ENCODE assay signal across 8 cellular contexts in the genomic region with DNA sequence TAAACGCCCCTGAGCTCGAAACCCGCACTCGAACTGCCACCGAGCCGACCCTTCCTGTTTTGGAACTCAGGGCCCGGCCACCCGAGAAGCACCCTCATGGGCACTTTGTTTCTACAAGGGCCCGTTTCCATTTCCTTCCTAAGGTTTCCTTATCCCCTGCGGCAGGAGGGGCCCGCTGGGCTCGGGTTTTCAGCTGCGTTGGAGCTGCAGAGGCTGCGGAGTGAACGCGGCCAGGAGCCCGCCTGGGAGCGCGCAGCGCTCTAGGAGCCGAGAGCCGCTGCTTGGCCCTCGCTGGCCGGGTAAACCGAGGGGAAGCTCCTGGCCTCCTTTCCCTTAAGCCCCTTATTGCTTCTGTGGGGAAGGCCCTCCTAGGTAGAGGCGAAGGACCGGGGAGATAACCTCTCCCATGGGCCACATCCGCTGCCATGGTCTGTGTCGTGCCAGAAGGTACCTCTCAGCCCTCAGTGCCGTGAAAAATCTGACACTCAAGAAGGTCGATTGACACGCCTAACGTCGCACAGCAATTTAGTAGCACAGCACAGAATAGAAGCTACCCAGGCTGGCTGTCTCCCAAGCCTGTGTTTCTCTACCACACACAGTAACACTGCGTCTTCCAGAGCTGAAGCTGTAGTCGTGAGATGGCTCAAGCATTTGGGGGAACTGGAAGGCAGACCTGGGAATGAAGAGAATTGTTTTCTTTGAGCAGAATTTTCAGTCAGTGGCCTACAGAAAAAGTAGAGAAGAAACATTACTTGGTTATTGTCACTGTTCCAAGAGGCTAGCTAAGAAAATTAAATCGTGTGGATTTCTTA. TPM values are rescaled to one million over a fixed set of nuclear protein-coding genes. Genes with fewer than 3 reads are reported as not detected.
DNase-seq lines count a peak whose midpoint lies in the region; ATAC-seq, FAIRE-seq and TF ChIP-seq lines count a peak whose summit lies in the region.

No MANE protein-coding gene starts in this region.

- intact Hi-C loops in endothelial cell of umbilical vein (cut with micrococcal nuclease) (loop anchor here (1.0 to 5.0 kb wide), 7 partner anchors 13 to 429 kb away; partner anchors contain the start of genes CALM1, EFCAB11, NRDE2 and TDP1), mucosa of descending colon (cut with DNase I, micrococcal nuclease) (loop anchor here (1.0 to 5.0 kb wide), 2 partner anchors 12 to 373 kb away; no protein-coding TSS in a partner anchor)

- H3K4me3 ChIP-seq in endothelial cell of umbilical vein (replicated peaks in 1 of 3; ENCODE audit: insufficient read depth in 1 of 3, low read depth in 1 of 3, low read length in 3 of 3) (peak overlapping the region; percentile 16 to 49 (median 36)), mucosa of descending colon (peak overlapping the region; percentile 53)

- ATAC-seq in HG02678 (IDR thresholded peaks at IDR 0.05; ENCODE audit: unreplicated experiment) (peak; percentile 21), mucosa of descending colon (peak; percentile 39), HG02970 (IDR thresholded peaks at IDR 0.05; ENCODE audit: low FRiP score, unreplicated experiment) (no peak)
- peak; percentile 42 for ATAC-seq in stimulated activated memory B cell treated with anti-CD40 and anti-IgM and Interleukin-4, amounts not matched to agents 10 μg/mL and 1 μg/mL and 100 μg/mL, for 72 hours

- H4K20me1 ChIP-seq in endothelial cell of umbilical vein (replicated peaks; ENCODE audit: control insufficient read depth, extremely low read depth, insufficient read depth, low read length) = no peaks in the 10 kb centered on the region

- H3K9me3 Mint-ChIP-seq in activated CD4-positive, alpha-beta memory T cell treated with anti-CD3 and anti-CD28 coated beads, Interleukin-2, amount 10 ng/mL, durations not matched to agents 7 days and 5 days = no peaks in the 10 kb centered on the region
- H3K9me3 Mint-ChIP-seq in stimulated activated memory B cell treated with anti-CD40 and anti-IgM and Interleukin-4, amounts not matched to agents 10 μg/mL and 1 μg/mL and 100 μg/mL, for 72 hours = no peaks in the 10 kb centered on the region

- H3K27me3 Mint-ChIP-seq in activated CD4-positive, alpha-beta memory T cell treated with anti-CD3 and anti-CD28 coated beads, Interleukin-2, amount 10 ng/mL, durations not matched to agents 7 days and 5 days = no peaks in the 10 kb centered on the region
- no peaks in the 10 kb centered on the region for H3K27me3 Mint-ChIP-seq in stimulated activated memory B cell treated with anti-CD40 and anti-IgM and Interleukin-4, amounts not matched to agents 10 μg/mL and 1 μg/mL and 100 μg/mL, for 72 hours

- in situ Hi-C loops in G401 (cut with HindIII; ENCODE audit: low sequenced_read_pairs) = no loop called here

- peak overlapping the region; percentile 97 for H3K27ac ChIP-seq in endothelial cell of umbilical vein (ENCODE audit: insufficient read depth, low read depth, low read length)

- no peaks in the 10 kb centered on the region for H3K9me1 ChIP-seq in endothelial cell of umbilical vein (replicated peaks; ENCODE audit: control insufficient read depth, extremely low read depth, insufficient read depth, low read length)

- CTCF ChIA-PET in activated CD4-positive, alpha-beta memory T cell treated with anti-CD3 and anti-CD28 coated beads, Interleukin-2, amount 10 ng/mL, durations not matched to agents 7 days and 5 days (lab: Charles Lee) = interaction anchor here (1.3 to 3.9 kb wide), 5 partner anchors 13 to 375 kb away, joined by 3 to 31 read pairs (median 8); partner anchors contain the start of gene CALM1
- CTCF ChIA-PET in endothelial cell of umbilical vein (lab: Charles Lee) = interaction anchor here (0.8 to 2.0 kb wide), 8 partner anchors 9 to 374 kb away, joined by 3 to 13 read pairs (median 4); partner anchors contain the start of gene CALM1

- dilution Hi-C loops in endothelial cell of umbilical vein (cut with MboI; ENCODE audit: extremely low pct_ligation_motif_present, low sequenced_read_pairs) = no loop called here

- no peak overlapping the region for H3K27ac Mint-ChIP-seq in activated CD4-positive, alpha-beta memory T cell treated with anti-CD3 and anti-CD28 coated beads, Interleukin-2, amount 10 ng/mL, durations not matched to agents 7 days and 5 days
- no peak overlapping the region for H3K27ac Mint-ChIP-seq in stimulated activated memory B cell treated with anti-CD40 and anti-IgM and Interleukin-4, amounts not matched to agents 10 μg/mL and 1 μg/mL and 100 μg/mL, for 72 hours

- DNase-seq in G401 (ENCODE audit: low spot score) (peak; percentile 82), NCI-H2171 treated with DMSO at 0.1 percent for 48 hours (lab: John Stamatoyannopoulos, UW) (peak; percentile 68), endothelial cell of umbilical vein (ENCODE audit: low read depth, low spot score) (peak; percentile 72), mucosa of descending colon (peak; percentile 74 to 75 (median 74))
- DNase-seq in activated CD4-positive, alpha-beta memory T cell treated with anti-CD3 and anti-CD28 coated beads, Interleukin-2, amount 10 ng/mL, durations not matched to agents 7 days and 5 days = peak; percentile 82

- peaks cover 17% of the 10 kb centered on the region for H3K4me1 ChIP-seq in endothelial cell of umbilical vein (ENCODE audit: control insufficient read depth, extremely low read depth, insufficient read depth, low read length)
- peaks cover 18% of the 10 kb centered on the region for H3K4me1 ChIP-seq in mucosa of descending colon (ENCODE audit: low read depth)

- H3K36me3 ChIP-seq in endothelial cell of umbilical vein (ENCODE audit: control insufficient read depth in 2 of 2, extremely low read depth in 1 of 2, insufficient read depth in 2 of 2, low read length in 2 of 2) (no peaks in the 10 kb centered on the region), mucosa of descending colon (ENCODE audit: low read depth) (no peaks in the 10 kb centered on the region)

- POLR2A ChIA-PET in activated CD4-positive, alpha-beta memory T cell treated with anti-CD3 and anti-CD28 coated beads, Interleukin-2, amount 10 ng/mL, durations not matched to agents 7 days and 5 days (lab: Charles Lee) = interaction anchor here (0.6 to 12.0 kb wide), 34 partner anchors 9 to 1656 kb away, joined by 3 to 733 read pairs (median 4); partner anchors contain the start of genes CALM1, DGLUCY, GPR68 and NRDE2
- POLR2A ChIA-PET in endothelial cell of umbilical vein (lab: Charles Lee) = interaction anchor here (0.6 to 3.8 kb wide), 3 partner anchors 13 to 315 kb away, joined by 3 to 49 read pairs (median 5); partner anchors contain the start of gene CALM1

- TF ChIP-seq POLR2A in endothelial cell of umbilical vein (IDR thresholded peaks at IDR 0.05; ENCODE audit: low read depth, low read length) = no peak

- H2AFZ ChIP-seq in endothelial cell of umbilical vein (ENCODE audit: low read depth, low read length) = peak overlapping the region; percentile 71

- TF ChIP-seq CTCF in endothelial cell of umbilical vein (IDR thresholded peaks at IDR 0.05; ENCODE audit: extremely low read depth in 1 of 2, insufficient read depth in 1 of 2, low read depth in 1 of 2, low read length in 2 of 2) (no peak), mucosa of descending colon (IDR thresholded peaks at IDR 0.05) (no peak)

- H3K9me3 ChIP-seq in endothelial cell of umbilical vein (replicated peaks; ENCODE audit: control insufficient read depth, insufficient read depth, low read length) (no peaks in the 10 kb centered on the region), mucosa of descending colon (no peaks in the 10 kb centered on the region)

- H3K36me3 Mint-ChIP-seq in activated CD4-positive, alpha-beta memory T cell treated with anti-CD3 and anti-CD28 coated beads, Interleukin-2, amount 10 ng/mL, durations not matched to agents 7 days and 5 days (ENCODE audit: low read depth) = no peaks in the 10 kb centered on the region
- H3K36me3 Mint-ChIP-seq in stimulated activated memory B cell treated with anti-CD40 and anti-IgM and Interleukin-4, amounts not matched to agents 10 μg/mL and 1 μg/mL and 100 μg/mL, for 72 hours = no peaks in the 10 kb centered on the region

- TSS peak; percentile 90 for BruUV-seq in endothelial cell of umbilical vein (replicated peaks; lab: Mats Ljungman, UMichigan)

- peaks cover 23% of the 10 kb centered on the region for H3K4me1 Mint-ChIP-seq in activated CD4-positive, alpha-beta memory T cell treated with anti-CD3 and anti-CD28 coated beads, Interleukin-2, amount 10 ng/mL, durations not matched to agents 7 days and 5 days
- H3K4me1 Mint-ChIP-seq in stimulated activated memory B cell treated with anti-CD40 and anti-IgM and Interleukin-4, amounts not matched to agents 10 μg/mL and 1 μg/mL and 100 μg/mL, for 72 hours = no peaks in the 10 kb centered on the region

- H3K4me2 ChIP-seq in endothelial cell of umbilical vein (ENCODE audit: insufficient read depth, low read length) = peak overlapping the region; percentile 83

- FAIRE-seq in endothelial cell of umbilical vein (lab: Jason Lieb, UNC) = peak; percentile 74

- H3K9ac ChIP-seq in endothelial cell of umbilical vein (replicated peaks; ENCODE audit: extremely low read depth, insufficient read depth, low read length) = peak overlapping the region; percentile 100

- no peaks in the 10 kb centered on the region for H3K79me2 ChIP-seq in endothelial cell of umbilical vein (ENCODE audit: control insufficient read depth, insufficient read depth, low read length)

- H3K27me3 ChIP-seq in endothelial cell of umbilical vein (ENCODE audit: control insufficient read depth in 2 of 2, insufficient read depth in 2 of 2, low read length in 2 of 2) = peaks cover 0 to 2% of the 10 kb centered on the region in 2 experiments

- no peak overlapping the region for H3K4me3 Mint-ChIP-seq in activated CD4-positive, alpha-beta memory T cell treated with anti-CD3 and anti-CD28 coated beads, Interleukin-2, amount 10 ng/mL, durations not matched to agents 7 days and 5 days
- H3K4me3 Mint-ChIP-seq in stimulated activated memory B cell treated with anti-CD40 and anti-IgM and Interleukin-4, amounts not matched to agents 10 μg/mL and 1 μg/mL and 100 μg/mL, for 72 hours = no peak overlapping the region

RNA-seq across cellular contexts. Expression of gene CALM1, which starts 12.9 kb away (rescaled TPM):
- 159 and 239 TPM in 2 replicates for total RNA-seq in G401 (2014; rRNA removed; shearing (Covaris generic))
- total RNA-seq in activated CD4-positive, alpha-beta memory T cell treated with anti-CD3 and anti-CD28 coated beads, Interleukin-2, amount 10 ng/mL, durations not matched to agents 7 days and 5 days = 100 to 1,000 TPM; 901 TPM
- total RNA-seq in endothelial cell of umbilical vein (731 and 743 TPM in 2 replicates), mucosa of descending colon (100 to 1,000 TPM; 610 to 985 (median 822) TPM)
- polyA plus RNA-seq in endothelial cell of umbilical vein = 476 and 529 TPM in 2 replicates
- polyA plus RNA-seq in endothelial cell of umbilical vein (2011; cell fraction: cytosol; rRNA removed) = 479 and 499 TPM in 2 replicates
- polyA plus RNA-seq in endothelial cell of umbilical vein (2011; cell fraction: nucleus; rRNA removed) = 256 and 319 TPM in 2 replicates
- 434 and 637 TPM in 2 replicates for polyA plus RNA-seq in endothelial cell of umbilical vein (2012)
- polyA minus RNA-seq in endothelial cell of umbilical vein = 422 and 653 TPM in 2 replicates
- polyA minus RNA-seq in endothelial cell of umbilical vein (2011; cell fraction: cytosol; rRNA and poly(A)+ RNA removed) = 238 TPM
- polyA minus RNA-seq in endothelial cell of umbilical vein (2011; cell fraction: nucleus; rRNA and poly(A)+ RNA removed) = 185 and 221 TPM in 2 replicates

RNA-seq across cellular contexts. Expression of gene NRDE2, which starts 52.2 kb away (rescaled TPM):
- 15.4 and 18.1 TPM in 2 replicates for total RNA-seq in G401 (2014; rRNA removed; shearing (Covaris generic))
- 10 to 100 TPM; 20.3 to 21.7 TPM for total RNA-seq in activated CD4-positive, alpha-beta memory T cell treated with anti-CD3 and anti-CD28 coated beads, Interleukin-2, amount 10 ng/mL, durations not matched to agents 7 days and 5 days
- total RNA-seq in endothelial cell of umbilical vein (22.1 and 22.5 TPM in 2 replicates), mucosa of descending colon (10 to 100 TPM; 23.0 to 31.5 (median 26.1) TPM)
- 7.1 and 8.5 TPM in 2 replicates for polyA plus RNA-seq in endothelial cell of umbilical vein
- 7.3 and 8.5 TPM in 2 replicates for polyA plus RNA-seq in endothelial cell of umbilical vein (2011; cell fraction: cytosol; rRNA removed)
- 42.1 and 45.8 TPM in 2 replicates for polyA plus RNA-seq in endothelial cell of umbilical vein (2011; cell fraction: nucleus; rRNA removed)
- polyA plus RNA-seq in endothelial cell of umbilical vein (2012) = 6.1 and 6.6 TPM in 2 replicates
- 26.3 and 28.0 TPM in 2 replicates for polyA minus RNA-seq in endothelial cell of umbilical vein
- 3.9 TPM for polyA minus RNA-seq in endothelial cell of umbilical vein (2011; cell fraction: cytosol; rRNA and poly(A)+ RNA removed)
- polyA minus RNA-seq in endothelial cell of umbilical vein (2011; cell fraction: nucleus; rRNA and poly(A)+ RNA removed) = 44.0 and 55.4 TPM in 2 replicates
